Comparison of ENCODE assay signal across 8 cellular contexts in genomic region chr19:1401138-1401888, GRCh38. TPM values are rescaled to one million over a fixed set of nuclear protein-coding genes. Genes with fewer than 3 reads are reported as not detected.
DNase-seq lines count a peak whose midpoint lies in the region; ATAC-seq lines count a peak whose summit lies in the region.

GAMT (minus strand) TSS chr19:1401542; CDS start chr19:1401476, 66 bp downstream.

- H3K4me3 Mint-ChIP-seq in activated CD4-positive, alpha-beta T cell treated with anti-CD3 and anti-CD28 coated beads, Interleukin-2, amount 10 ng/mL, durations not matched to agents 7 days and 5 days: peak within 1 kb of the TSS; percentile 69
- peak within 1 kb of the TSS; percentile 61 for H3K4me3 Mint-ChIP-seq in stimulated activated effector memory CD8-positive, alpha-beta T cell treated with anti-CD3 and anti-CD28 coated beads, Interleukin-12 subunit alpha, Interleukin-12 subunit beta, amount 100 ng/mL, for 72 hours

- peak within 1 kb of the TSS; percentile 61 for H3K4me3 ChIP-seq in mesodermal cell (ENCODE audit: extremely low read depth, insufficient read depth, low read length, poor library complexity, severe bottlenecking)

- peak within 1 kb of the TSS; percentile 32 for H3K9ac ChIP-seq in ES-I3 (ENCODE audit: low read depth, low read length)

- H3K27me3 Mint-ChIP-seq in activated CD4-positive, alpha-beta T cell treated with anti-CD3 and anti-CD28 coated beads, Interleukin-2, amount 10 ng/mL, durations not matched to agents 7 days and 5 days: no peaks in the 10 kb centered on the region

- peaks cover 23% of the 10 kb centered on the region for H3K4me1 Mint-ChIP-seq in activated CD4-positive, alpha-beta T cell treated with anti-CD3 and anti-CD28 coated beads, Interleukin-2, amount 10 ng/mL, durations not matched to agents 7 days and 5 days
- H3K4me1 Mint-ChIP-seq in stimulated activated effector memory CD8-positive, alpha-beta T cell treated with anti-CD3 and anti-CD28 coated beads, Interleukin-12 subunit alpha, Interleukin-12 subunit beta, amount 100 ng/mL, for 72 hours: peaks cover 9% of the 10 kb centered on the region

- H3K36me3 ChIP-seq in ES-I3 (ENCODE audit: insufficient read depth, low read length): no peaks in the 10 kb centered on the region
- H3K36me3 ChIP-seq in mesodermal cell (ENCODE audit: control insufficient read depth, insufficient read depth, low read length): peaks cover 14% of the 10 kb centered on the region

- H3K27ac ChIP-seq in mesodermal cell (ENCODE audit: low read depth, low read length, severe bottlenecking): no peak within 1 kb of the TSS

- H3K9me3 ChIP-seq in ES-I3 (ENCODE audit: control insufficient read depth, insufficient read depth, low read length) (no peaks in the 10 kb centered on the region), mesodermal cell (ENCODE audit: control insufficient read depth, low read length) (no peaks in the 10 kb centered on the region)

- no peaks in the 10 kb centered on the region for H3K36me3 Mint-ChIP-seq in activated CD4-positive, alpha-beta T cell treated with anti-CD3 and anti-CD28 coated beads, Interleukin-2, amount 10 ng/mL, durations not matched to agents 7 days and 5 days (ENCODE audit: low read depth)
- peaks cover 2% of the 10 kb centered on the region for H3K36me3 Mint-ChIP-seq in stimulated activated effector memory CD8-positive, alpha-beta T cell treated with anti-CD3 and anti-CD28 coated beads, Interleukin-12 subunit alpha, Interleukin-12 subunit beta, amount 100 ng/mL, for 72 hours

- in situ Hi-C loops in KBM-7 (cut with MboI; ENCODE audit: low pct_unique_long_range_greater_than_20kb, low sequenced_read_pairs): no loop called here

- DNase-seq in KBM-7 (peak; percentile 57), NCI-H2107 (lab: John Stamatoyannopoulos, UW) (no peak)
- peak; percentile 60 for DNase-seq in activated CD4-positive, alpha-beta T cell treated with anti-CD3 and anti-CD28 coated beads, Interleukin-2, amount 10 ng/mL, durations not matched to agents 7 days and 5 days
- peak; percentile 27 for DNase-seq in effector CD4-positive, alpha-beta T cell
- DNase-seq in stimulated activated effector memory CD8-positive, alpha-beta T cell treated with anti-CD3 and anti-CD28 coated beads, Interleukin-12 subunit alpha, Interleukin-12 subunit beta, amount 100 ng/mL, for 72 hours (ENCODE audit: low spot score in 2 of 2): peak; percentile 57 to 79

- WGBS in mesodermal cell (ENCODE audit: insufficient coverage in 2 of 2), 2 experiments: 5% methylated on average over 44 to 66 of the region's 87 CpGs

- H3K27ac Mint-ChIP-seq in activated CD4-positive, alpha-beta T cell treated with anti-CD3 and anti-CD28 coated beads, Interleukin-2, amount 10 ng/mL, durations not matched to agents 7 days and 5 days: peak within 1 kb of the TSS; percentile 46
- no peak within 1 kb of the TSS for H3K27ac Mint-ChIP-seq in stimulated activated effector memory CD8-positive, alpha-beta T cell treated with anti-CD3 and anti-CD28 coated beads, Interleukin-12 subunit alpha, Interleukin-12 subunit beta, amount 100 ng/mL, for 72 hours

- peak; percentile 79 for ATAC-seq in stimulated activated effector memory CD8-positive, alpha-beta T cell treated with anti-CD3 and anti-CD28 coated beads, Interleukin-12 subunit alpha, Interleukin-12 subunit beta, amount 100 ng/mL, for 72 hours
- no peak for ATAC-seq in GM18907 (IDR thresholded peaks at IDR 0.05; ENCODE audit: unreplicated experiment)

- H3K9me3 Mint-ChIP-seq in activated CD4-positive, alpha-beta T cell treated with anti-CD3 and anti-CD28 coated beads, Interleukin-2, amount 10 ng/mL, durations not matched to agents 7 days and 5 days: no peaks in the 10 kb centered on the region
- H3K9me3 Mint-ChIP-seq in stimulated activated effector memory CD8-positive, alpha-beta T cell treated with anti-CD3 and anti-CD28 coated beads, Interleukin-12 subunit alpha, Interleukin-12 subunit beta, amount 100 ng/mL, for 72 hours: no peaks in the 10 kb centered on the region

- CTCF ChIA-PET in activated CD4-positive, alpha-beta T cell treated with anti-CD3 and anti-CD28 coated beads, Interleukin-2, amount 10 ng/mL, durations not matched to agents 7 days and 5 days (lab: Charles Lee): no interaction called here

- peaks cover 4% of the 10 kb centered on the region for H3K4me1 ChIP-seq in ES-I3 (ENCODE audit: insufficient read depth, low read length)
- H3K4me1 ChIP-seq in mesodermal cell (ENCODE audit: control insufficient read depth, insufficient read depth, low read length, poor library complexity, severe bottlenecking): peaks cover 10% of the 10 kb centered on the region

- POLR2A ChIA-PET in activated CD4-positive, alpha-beta T cell treated with anti-CD3 and anti-CD28 coated beads, Interleukin-2, amount 10 ng/mL, durations not matched to agents 7 days and 5 days (lab: Charles Lee): no interaction called here

RNA-seq across cellular contexts. Expression of gene GAMT, which starts in this region (rescaled TPM):
- 10 to 100 TPM; 23.0 to 25.9 TPM for total RNA-seq in activated CD4-positive, alpha-beta T cell treated with anti-CD3 and anti-CD28 coated beads, Interleukin-2, amount 10 ng/mL, durations not matched to agents 7 days and 5 days
- 33.7 TPM for polyA plus RNA-seq in mesodermal cell (2013, experiment 1 of 2)
- polyA plus RNA-seq in mesodermal cell (2013, experiment 2 of 2): 34.8 TPM
